ENCODE assay signal across 27 cellular contexts in genomic region chr5:10277773-10278630, GRCh38. TPM values are rescaled to one million over a fixed set of nuclear protein-coding genes. Genes with fewer than 3 reads are reported as not detected.
DNase-seq lines count a peak whose midpoint lies in the region; ATAC-seq, FAIRE-seq and TF ChIP-seq lines count a peak whose summit lies in the region.
"Had no signal": no experiment of that assay in that cellular context is flagged by ENCODE, and none has a peak within 500 bp of the region (broad histone marks: within the 10 kb centered on the region; RNA-seq: fewer than 3 reads in every experiment).

No MANE protein-coding gene starts in this region.

- TF ChIP-seq EP300 in A549 (IDR thresholded peaks at IDR 0.05) (no peak), H1 (IDR thresholded peaks at IDR 0.05; ENCODE audit: borderline replicate concordance in 1 of 2, low read depth in 2 of 2, low read length in 2 of 2) (no peak)

- H3K27ac ChIP-seq in A549 (no peak overlapping the region), WERI-Rb-1 (no peak overlapping the region), H1 (ENCODE audit: low read depth, low read length) (no peak overlapping the region)
- H3K27ac ChIP-seq: BLaER1 treated with 17β-estradiol and CSF1 and Interleukin-3, amounts not matched to agents 10 nM and 100 nM; HL-60 had no signal

- H3K27ac Mint-ChIP-seq in stimulated activated naive B cell treated with anti-CD40 and anti-IgM and Interleukin-4, amounts not matched to agents 10 μg/mL and 1 μg/mL and 100 μg/mL, for 72 hours: peak overlapping the region; percentile 42
- H3K27ac Mint-ChIP-seq: CD4-positive, alpha-beta T cell; GM23338; HFFc6 had no signal

- H3K27me3 ChIP-seq in WERI-Rb-1 (ENCODE audit: insufficient read depth, low read depth, severe bottlenecking) (no peaks in the 10 kb centered on the region), H1 (replicated peaks in 1 of 4; ENCODE audit: control insufficient read depth in 3 of 4, extremely low read depth in 1 of 4, insufficient read depth in 3 of 4, low read length in 3 of 4) (no peaks in the 10 kb centered on the region)
- H3K27me3 ChIP-seq: BLaER1 treated with 17β-estradiol and CSF1 and Interleukin-3, amounts not matched to agents 10 nM and 100 nM; MG63 had no signal

- DNase-seq in A549 (ENCODE audit: low read depth in 1 of 2, low spot score in 1 of 2) (no peak), WERI-Rb-1 (peak; percentile 3), H1 (ENCODE audit: low read depth in 1 of 2, low spot score in 2 of 2) (no peak), HuH-7 (ENCODE audit: low spot score) (no peak)
- DNase-seq in stimulated activated naive B cell treated with anti-CD40 and anti-IgM and Interleukin-4, amounts not matched to agents 10 μg/mL and 1 μg/mL and 100 μg/mL, for 72 hours: no peak
- DNase-seq: AML-193; CD4-positive, alpha-beta T cell; COR-L47; HFFc6; KG1; MG63; NCI-H1694 treated with DMSO at 0.1 percent for 48 hours; NCI-H2081; NCI-H2227 treated with DMSO at 0.1 percent for 48 hours; NCI-H510A; NCI-H69; RPMI8226; SHP77 had no signal

- POLR2A ChIA-PET in A549 (lab: Yijun Ruan, JAX): interaction anchor here (1.0 kb wide), 1 partner anchor 28 kb away, joined by 3 read pairs; the partner anchor contains the start of genes ATPSCKMT and CCT5
- POLR2A ChIA-PET in H1 (lab: Charles Lee; ENCODE audit: partially characterized antibody): interaction anchor here (1.1 to 2.1 kb wide), 4 partner anchors 9 to 28 kb away, joined by 3 to 6 read pairs (median 5); partner anchors contain the start of genes ATPSCKMT and CCT5

- H3K79me2 ChIP-seq in H1 (ENCODE audit: control insufficient read depth in 1 of 2, insufficient read depth in 2 of 2, low read length in 2 of 2): no peaks in the 10 kb centered on the region

- H3K9me3 ChIP-seq in A549: no peaks in the 10 kb centered on the region
- no peaks in the 10 kb centered on the region for H3K9me3 ChIP-seq in WERI-Rb-1 (ENCODE audit: severe bottlenecking)
- no peaks in the 10 kb centered on the region for H3K9me3 ChIP-seq in H1 (ENCODE audit: insufficient read depth in 2 of 2, low read depth in 1 of 2, low read length in 1 of 2)
- H3K9me3 ChIP-seq: HAP-1, MG63 had no signal

- no peak overlapping the region for H3K14ac ChIP-seq in H1 (ENCODE audit: insufficient read length)

- H3K4me2 ChIP-seq in A549 (no peak overlapping the region), H1 (ENCODE audit: insufficient read depth in 1 of 2, low read depth in 2 of 2, low read length in 2 of 2) (no peak overlapping the region)
- H3K4me2 ChIP-seq: BLaER1 treated with 17β-estradiol and CSF1 and Interleukin-3, amounts not matched to agents 10 nM and 100 nM; GM23338 had no signal

- H3K4me1 ChIP-seq in A549: no peaks in the 10 kb centered on the region
- peaks cover 0 to 8% (median 2%) of the 10 kb centered on the region in 4 experiments; a peak in 1 of 7 replicates for H3K4me1 ChIP-seq in H1 (replicated peaks in 1 of 4; ENCODE audit: control insufficient read depth in 3 of 4, insufficient read depth in 4 of 4, low read length in 3 of 4)
- H3K4me1 ChIP-seq: HAP-1 had no signal

- H3K36me3 Mint-ChIP-seq in stimulated activated naive B cell treated with anti-CD40 and anti-IgM and Interleukin-4, amounts not matched to agents 10 μg/mL and 1 μg/mL and 100 μg/mL, for 72 hours: no peaks in the 10 kb centered on the region

- peaks cover 0 to 2% of the 10 kb centered on the region in 2 donors for H3K4me1 Mint-ChIP-seq in stimulated activated naive B cell treated with anti-CD40 and anti-IgM and Interleukin-4, amounts not matched to agents 10 μg/mL and 1 μg/mL and 100 μg/mL, for 72 hours

- no peak overlapping the region for H2BK120ac ChIP-seq in H1 (replicated peaks; ENCODE audit: low read depth, low read length)

- no peaks in the 10 kb centered on the region for H3K79me1 ChIP-seq in H1 (ENCODE audit: low read depth, low read length)

- no peak overlapping the region for H2BK12ac ChIP-seq in H1 (ENCODE audit: low read depth, low read length)

- no peak overlapping the region for H3K56ac ChIP-seq in H1 (replicated peaks; ENCODE audit: insufficient read length, low read depth, low read length)

- FAIRE-seq in A549 (lab: Jason Lieb, UNC) (no peak), H1 (lab: Jason Lieb, UNC) (no peak)
- FAIRE-seq: A204.1, G401.6 had no signal

- no peaks in the 10 kb centered on the region for H3K9me3 Mint-ChIP-seq in stimulated activated naive B cell treated with anti-CD40 and anti-IgM and Interleukin-4, amounts not matched to agents 10 μg/mL and 1 μg/mL and 100 μg/mL, for 72 hours
- H3K9me3 Mint-ChIP-seq: CD4-positive, alpha-beta T cell; HFFc6 had no signal

- H2BK20ac ChIP-seq in H1 (ENCODE audit: low read length): no peak overlapping the region

- no peaks in the 10 kb centered on the region for H3K23me2 ChIP-seq in H1 (ENCODE audit: low read depth, low read length)

- H3K4me3 ChIP-seq in A549 (no peak overlapping the region), WERI-Rb-1 (ENCODE audit: low read depth, low read length) (no peak overlapping the region), H1 (ENCODE audit: extremely low read depth in 1 of 4, insufficient read depth in 2 of 4, low read depth in 3 of 4, low read length in 4 of 4) (no peak overlapping the region)
- H3K4me3 ChIP-seq: BLaER1 treated with 17β-estradiol and CSF1 and Interleukin-3, amounts not matched to agents 10 nM and 100 nM; GM23338; HAP-1; MG63 had no signal

- no peak for TF ChIP-seq RAD21 in A549 (conservative IDR thresholded peaks at IDR 0.05 in 1 of 2, IDR thresholded peaks at IDR 0.05 in 1 of 2)
- no peak for TF ChIP-seq RAD21 in H1 (IDR thresholded peaks at IDR 0.05 in 1 of 2, conservative IDR thresholded peaks at IDR 0.05 in 1 of 2; ENCODE audit: low read depth in 2 of 2, low read length in 2 of 2)

- H4K91ac ChIP-seq in H1 (replicated peaks; ENCODE audit: insufficient read length, low read length): no peak overlapping the region

- CTCF ChIA-PET in A549 (lab: Yijun Ruan, JAX) (interaction anchor here (1.5 kb wide), 2 partner anchors 9 to 147 kb away, joined by 3 to 8 read pairs; no protein-coding TSS in a partner anchor), H1 (lab: Charles Lee; ENCODE audit: partially characterized antibody) (interaction anchor here (1.1 kb wide), 1 partner anchor 8 kb away, joined by 4 read pairs; no protein-coding TSS in a partner anchor)

- no peak overlapping the region for H3K4me3 Mint-ChIP-seq in stimulated activated naive B cell treated with anti-CD40 and anti-IgM and Interleukin-4, amounts not matched to agents 10 μg/mL and 1 μg/mL and 100 μg/mL, for 72 hours
- H3K4me3 Mint-ChIP-seq: CD4-positive, alpha-beta T cell; GM23338; HFFc6 had no signal

- no peak overlapping the region for H4K5ac ChIP-seq in H1 (ENCODE audit: insufficient read length, low read depth, low read length)

- H3K9ac ChIP-seq in H1 (replicated peaks in 1 of 4; ENCODE audit: extremely low read depth in 1 of 4, low read depth in 3 of 4, low read length in 3 of 4): no peak overlapping the region
- H3K9ac ChIP-seq: BLaER1 treated with 17β-estradiol and CSF1 and Interleukin-3, amounts not matched to agents 10 nM and 100 nM had no signal

- no peak overlapping the region for H2AK5ac ChIP-seq in H1 (ENCODE audit: low read depth, low read length)

- no peak overlapping the region for H3K4ac ChIP-seq in H1 (replicated peaks; ENCODE audit: insufficient read length, low read depth, low read length)

- no peak overlapping the region for H3K18ac ChIP-seq in H1 (ENCODE audit: extremely low read depth, low read length)

- H2BK5ac ChIP-seq in H1 (ENCODE audit: low read depth, low read length): no peak overlapping the region

- ATAC-seq in A549 (no peak; a peak in 1 of 6 replicates), HG03039 (IDR thresholded peaks at IDR 0.05; ENCODE audit: unreplicated experiment) (no peak), HG03520 (IDR thresholded peaks at IDR 0.05; ENCODE audit: unreplicated experiment) (no peak)
- no peak for ATAC-seq in stimulated activated naive B cell treated with anti-CD40 and anti-IgM and Interleukin-4, amounts not matched to agents 10 μg/mL and 1 μg/mL and 100 μg/mL, for 72 hours (replicated peaks)
- ATAC-seq: GM23338 had no signal

- H4K8ac ChIP-seq in H1 (ENCODE audit: extremely low read depth, insufficient read depth, low read length): no peak overlapping the region; the same call in 1 of the 2 replicates

- no peak overlapping the region for H2AFZ ChIP-seq in H1 (ENCODE audit: low read length)
- H2AFZ ChIP-seq: GM23338 had no signal

- no peak overlapping the region for H2BK15ac ChIP-seq in H1 (ENCODE audit: low read length)

- TF ChIP-seq POLR2A in A549 (IDR thresholded peaks at IDR 0.05; ENCODE audit: low read length) (no peak), H1 (IDR thresholded peaks at IDR 0.05; ENCODE audit: control extremely low read depth in 1 of 2, low read depth in 2 of 2, low read length in 2 of 2) (no peak)

- no peak overlapping the region for H3K23ac ChIP-seq in H1 (ENCODE audit: insufficient read length)

- H3K27me3 Mint-ChIP-seq in stimulated activated naive B cell treated with anti-CD40 and anti-IgM and Interleukin-4, amounts not matched to agents 10 μg/mL and 1 μg/mL and 100 μg/mL, for 72 hours: peaks cover 0 to 11% of the 10 kb centered on the region in 2 donors
- H3K27me3 Mint-ChIP-seq: CD4-positive, alpha-beta T cell had no signal

- H4K20me1 ChIP-seq in H1 (replicated peaks in 1 of 2; ENCODE audit: control insufficient read depth in 1 of 2, insufficient read depth in 2 of 2, low read length in 2 of 2): no peaks in the 10 kb centered on the region
- H4K20me1 ChIP-seq: BLaER1 treated with 17β-estradiol and CSF1 and Interleukin-3, amounts not matched to agents 10 nM and 100 nM had no signal

- WGBS in A549 (ENCODE audit: missing lambda C conversion rate): 80% methylated on average over 13 of the region's 13 CpGs
- WGBS in H1 (ENCODE audit: extremely low coverage in 1 of 2, insufficient coverage in 1 of 2, insufficient read length in 1 of 2, insufficient replicate concordance in 2 of 2, low coverage in 1 of 2, low lambda C conversion rate in 2 of 2, missing lambda C conversion rate in 1 of 2), 2 experiments: 97% methylated on average over 13 of the region's 13 CpGs; no CpG with 5 or more reads in 1 of the 2 experiments

- H3K36me3 ChIP-seq in WERI-Rb-1: no peaks in the 10 kb centered on the region
- H3K36me3 ChIP-seq in H1 (ENCODE audit: control insufficient read depth in 2 of 4, insufficient read depth in 4 of 4, low read length in 3 of 4): no peaks in the 10 kb centered on the region; a peak in 1 of 8 replicates
- H3K36me3 ChIP-seq: BLaER1 treated with 17β-estradiol and CSF1 and Interleukin-3, amounts not matched to agents 10 nM and 100 nM; HAP-1 had no signal

- TF ChIP-seq CTCF in A549 (IDR thresholded peaks at IDR 0.05): no peak
- no peak for TF ChIP-seq CTCF in WERI-Rb-1 (IDR thresholded peaks at IDR 0.05; ENCODE audit: low read depth, low read length)
- TF ChIP-seq CTCF in H1 (IDR thresholded peaks at IDR 0.05; ENCODE audit: control extremely low read depth in 1 of 3, insufficient read depth in 1 of 3, low read depth in 1 of 3, low read length in 3 of 3): no peak

RNA-seq across cellular contexts. Expression of gene CCT5, which starts 27.9 kb away (rescaled TPM):
- polyA plus RNA-seq in A549 (2011; rRNA removed) (569 and 730 TPM in 2 replicates), A549 (2017; fragmentation: RNase III; extraction: RNeasy Plus Mini Kit Qiagen cat#74134 plus additional on column Dnase treatment) (809 to 979 TPM (median 858 TPM) in 3 replicates), H1 (2011; rRNA removed) (289 and 425 TPM in 2 replicates)
- 495 and 537 TPM in 2 replicates for polyA plus RNA-seq in A549 (2012; cell fraction: cytosol; rRNA removed)
- 371 and 544 TPM in 2 replicates for polyA plus RNA-seq in A549 (2012; cell fraction: nucleus; rRNA removed)
- 773 and 905 TPM in 2 replicates for polyA minus RNA-seq in A549 (2011; rRNA and poly(A)+ RNA removed)
- 509 and 549 TPM in 2 replicates for total RNA-seq in H1 (2021; fragmentation: NEBNext Ultra II Directional; extraction: Animal tissue kit (Norgen Biotek cat#: 25700))
- polyA plus RNA-seq in H1 (2011; cell fraction: cytosol; rRNA removed): 641 TPM
- 306 TPM for polyA plus RNA-seq in H1 (2011; cell fraction: nucleus; rRNA removed)
- polyA plus RNA-seq in H1 (2012, experiment 1 of 2): 656 to 704 TPM (median 681 TPM) in 4 replicates
- 59.9 TPM for polyA plus RNA-seq in H1 (2012, experiment 2 of 2)
- polyA plus RNA-seq in H1 (2013, experiment 1 of 2): 272 TPM
- polyA plus RNA-seq in H1 (2013, experiment 2 of 2): 276 TPM
- polyA minus RNA-seq in H1 (2011; rRNA and poly(A)+ RNA removed): 818 and 1,012 TPM in 2 replicates
- 353 TPM for polyA minus RNA-seq in H1 (2011; cell fraction: cytosol; rRNA and poly(A)+ RNA removed)
- 297 TPM for polyA minus RNA-seq in H1 (2011; cell fraction: nucleus; rRNA and poly(A)+ RNA removed)

RNA-seq across cellular contexts. Expression of gene ATPSCKMT, which starts 28.3 kb away (rescaled TPM):
- polyA plus RNA-seq in A549 (2011; rRNA removed): 27.6 and 34.1 TPM in 2 replicates
- polyA plus RNA-seq in A549 (2012; cell fraction: cytosol; rRNA removed): 11.2 and 11.5 TPM in 2 replicates
- polyA plus RNA-seq in A549 (2012; cell fraction: nucleus; rRNA removed): 6.5 and 16.0 TPM in 2 replicates
- polyA plus RNA-seq in A549 (2017; fragmentation: RNase III; extraction: RNeasy Plus Mini Kit Qiagen cat#74134 plus additional on column Dnase treatment): 24.5 to 27.4 TPM (median 26.3 TPM) in 3 replicates
- polyA minus RNA-seq in A549 (2011; rRNA and poly(A)+ RNA removed): 21.8 and 33.1 TPM in 2 replicates
- total RNA-seq in H1 (2021; fragmentation: NEBNext Ultra II Directional; extraction: Animal tissue kit (Norgen Biotek cat#: 25700)): 14.2 and 15.2 TPM in 2 replicates
- 6.2 and 7.5 TPM in 2 replicates for polyA plus RNA-seq in H1 (2011; rRNA removed)
- 14.2 TPM for polyA plus RNA-seq in H1 (2011; cell fraction: cytosol; rRNA removed)
- polyA plus RNA-seq in H1 (2011; cell fraction: nucleus; rRNA removed): 6.4 TPM
- polyA plus RNA-seq in H1 (2012, experiment 1 of 2): 8.5 to 11.9 TPM (median 10.1 TPM) in 4 replicates
- polyA plus RNA-seq in H1 (2012, experiment 2 of 2): 0.98 TPM
- 9.4 TPM for polyA plus RNA-seq in H1 (2013, experiment 1 of 2)
- 10.0 TPM for polyA plus RNA-seq in H1 (2013, experiment 2 of 2)
- polyA minus RNA-seq in H1 (2011; rRNA and poly(A)+ RNA removed): 14.2 and 21.9 TPM in 2 replicates
- 7.3 TPM for polyA minus RNA-seq in H1 (2011; cell fraction: cytosol; rRNA and poly(A)+ RNA removed)
- 22.4 TPM for polyA minus RNA-seq in H1 (2011; cell fraction: nucleus; rRNA and poly(A)+ RNA removed)

RNA-seq across cellular contexts. Expression of gene CMBL, which starts 29.7 kb away (rescaled TPM):
- polyA plus RNA-seq in A549 (2011; rRNA removed): 23.5 and 23.6 TPM in 2 replicates
- 24.9 and 33.1 TPM in 2 replicates for polyA plus RNA-seq in A549 (2012; cell fraction: cytosol; rRNA removed)
- 21.0 and 22.2 TPM in 2 replicates for polyA plus RNA-seq in A549 (2012; cell fraction: nucleus; rRNA removed)
- 32.6 to 35.7 TPM (median 33.8 TPM) in 3 replicates for polyA plus RNA-seq in A549 (2017; fragmentation: RNase III; extraction: RNeasy Plus Mini Kit Qiagen cat#74134 plus additional on column Dnase treatment)
- polyA minus RNA-seq in A549 (2011; rRNA and poly(A)+ RNA removed): 20.4 and 21.6 TPM in 2 replicates
- total RNA-seq in H1 (2021; fragmentation: NEBNext Ultra II Directional; extraction: Animal tissue kit (Norgen Biotek cat#: 25700)): 27.9 and 30.9 TPM in 2 replicates
- polyA plus RNA-seq in H1 (2011; rRNA removed): 32.1 and 53.7 TPM in 2 replicates
- polyA plus RNA-seq in H1 (2011; cell fraction: cytosol; rRNA removed): 35.9 TPM
- 51.1 TPM for polyA plus RNA-seq in H1 (2011; cell fraction: nucleus; rRNA removed)
- polyA plus RNA-seq in H1 (2012, experiment 1 of 2): 25.2 to 30.4 TPM (median 28.0 TPM) in 4 replicates
- polyA plus RNA-seq in H1 (2012, experiment 2 of 2): 17.6 TPM
- polyA plus RNA-seq in H1 (2013, experiment 1 of 2): 26.0 TPM
- 24.3 TPM for polyA plus RNA-seq in H1 (2013, experiment 2 of 2)
- 29.8 and 34.2 TPM in 2 replicates for polyA minus RNA-seq in H1 (2011; rRNA and poly(A)+ RNA removed)
- 27.2 TPM for polyA minus RNA-seq in H1 (2011; cell fraction: cytosol; rRNA and poly(A)+ RNA removed)
- 39.4 TPM for polyA minus RNA-seq in H1 (2011; cell fraction: nucleus; rRNA and poly(A)+ RNA removed)
- total RNA-seq: SK-MEL-5 had no signal

Comparison
In these comparisons a context has a peak if more than half of its experiments do, and no peak if none do; other contexts are left out.
1. Of the 18 proteins assayed by ChIP-seq in both H1 and A549: peak only in H1: none; only in A549: none; in both: KDM1A; in neither: 17.